Comparison of ENCODE assay signal across 1 cellular context in genomic region chr1:6105218-6105679, GRCh38.
TF ChIP-seq lines count a peak whose summit lies in the region.

No MANE protein-coding gene starts in this region.

TF ChIP-seq in HepG2, 621 proteins besides CTCF, POLR2A, EP300 and RAD21:
- TF ChIP-seq, protein P1, sequence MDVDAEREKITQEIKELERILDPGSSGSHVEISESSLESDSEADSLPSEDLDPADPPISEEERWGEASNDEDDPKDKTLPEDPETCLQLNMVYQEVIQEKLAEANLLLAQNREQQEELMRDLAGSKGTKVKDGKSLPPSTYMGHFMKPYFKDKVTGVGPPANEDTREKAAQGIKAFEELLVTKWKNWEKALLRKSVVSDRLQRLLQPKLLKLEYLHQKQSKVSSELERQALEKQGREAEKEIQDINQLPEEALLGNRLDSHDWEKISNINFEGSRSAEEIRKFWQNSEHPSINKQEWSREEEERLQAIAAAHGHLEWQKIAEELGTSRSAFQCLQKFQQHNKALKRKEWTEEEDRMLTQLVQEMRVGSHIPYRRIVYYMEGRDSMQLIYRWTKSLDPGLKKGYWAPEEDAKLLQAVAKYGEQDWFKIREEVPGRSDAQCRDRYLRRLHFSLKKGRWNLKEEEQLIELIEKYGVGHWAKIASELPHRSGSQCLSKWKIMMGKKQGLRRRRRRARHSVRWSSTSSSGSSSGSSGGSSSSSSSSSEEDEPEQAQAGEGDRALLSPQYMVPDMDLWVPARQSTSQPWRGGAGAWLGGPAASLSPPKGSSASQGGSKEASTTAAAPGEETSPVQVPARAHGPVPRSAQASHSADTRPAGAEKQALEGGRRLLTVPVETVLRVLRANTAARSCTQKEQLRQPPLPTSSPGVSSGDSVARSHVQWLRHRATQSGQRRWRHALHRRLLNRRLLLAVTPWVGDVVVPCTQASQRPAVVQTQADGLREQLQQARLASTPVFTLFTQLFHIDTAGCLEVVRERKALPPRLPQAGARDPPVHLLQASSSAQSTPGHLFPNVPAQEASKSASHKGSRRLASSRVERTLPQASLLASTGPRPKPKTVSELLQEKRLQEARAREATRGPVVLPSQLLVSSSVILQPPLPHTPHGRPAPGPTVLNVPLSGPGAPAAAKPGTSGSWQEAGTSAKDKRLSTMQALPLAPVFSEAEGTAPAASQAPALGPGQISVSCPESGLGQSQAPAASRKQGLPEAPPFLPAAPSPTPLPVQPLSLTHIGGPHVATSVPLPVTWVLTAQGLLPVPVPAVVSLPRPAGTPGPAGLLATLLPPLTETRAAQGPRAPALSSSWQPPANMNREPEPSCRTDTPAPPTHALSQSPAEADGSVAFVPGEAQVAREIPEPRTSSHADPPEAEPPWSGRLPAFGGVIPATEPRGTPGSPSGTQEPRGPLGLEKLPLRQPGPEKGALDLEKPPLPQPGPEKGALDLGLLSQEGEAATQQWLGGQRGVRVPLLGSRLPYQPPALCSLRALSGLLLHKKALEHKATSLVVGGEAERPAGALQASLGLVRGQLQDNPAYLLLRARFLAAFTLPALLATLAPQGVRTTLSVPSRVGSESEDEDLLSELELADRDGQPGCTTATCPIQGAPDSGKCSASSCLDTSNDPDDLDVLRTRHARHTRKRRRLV (CRISPR knock-in tag; IDR thresholded peaks at IDR 0.05) = no peak
- TF ChIP-seq ZC3H4 (CRISPR knock-in tag; IDR thresholded peaks at IDR 0.05; ENCODE audit: borderline replicate concordance) (no peak), HNRNPL (IDR thresholded peaks at IDR 0.05; ENCODE audit: low read depth, low read length) (0 out of 2 replicates have a peak, but pooled peaks have one; percentile 42), STAG1 (CRISPR knock-in tag; IDR thresholded peaks at IDR 0.05) (peak; percentile 40), MTF1 (CRISPR knock-in tag; IDR thresholded peaks at IDR 0.05) (no peak), MAFK (conservative IDR thresholded peaks at IDR 0.05 in 1 of 2, IDR thresholded peaks at IDR 0.05 in 1 of 2; ENCODE audit: low read length in 2 of 2) (peak; percentile 87 to 90), MAFF (IDR thresholded peaks at IDR 0.05; ENCODE audit: low read depth, low read length) (peak; percentile 87), HOXA3 (CRISPR knock-in tag; IDR thresholded peaks at IDR 0.05) (no peak), CREM (IDR thresholded peaks at IDR 0.05) (no peak), CREM (CRISPR knock-in tag; IDR thresholded peaks at IDR 0.05) (no peak)
- TF ChIP-seq, protein P2, sequence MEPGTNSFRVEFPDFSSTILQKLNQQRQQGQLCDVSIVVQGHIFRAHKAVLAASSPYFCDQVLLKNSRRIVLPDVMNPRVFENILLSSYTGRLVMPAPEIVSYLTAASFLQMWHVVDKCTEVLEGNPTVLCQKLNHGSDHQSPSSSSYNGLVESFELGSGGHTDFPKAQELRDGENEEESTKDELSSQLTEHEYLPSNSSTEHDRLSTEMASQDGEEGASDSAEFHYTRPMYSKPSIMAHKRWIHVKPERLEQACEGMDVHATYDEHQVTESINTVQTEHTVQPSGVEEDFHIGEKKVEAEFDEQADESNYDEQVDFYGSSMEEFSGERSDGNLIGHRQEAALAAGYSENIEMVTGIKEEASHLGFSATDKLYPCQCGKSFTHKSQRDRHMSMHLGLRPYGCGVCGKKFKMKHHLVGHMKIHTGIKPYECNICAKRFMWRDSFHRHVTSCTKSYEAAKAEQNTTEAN (CRISPR knock-in tag; conservative IDR thresholded peaks at IDR 0.05) = no peak
